1 cellular context compared by ENCODE assay signal in the genomic region with DNA sequence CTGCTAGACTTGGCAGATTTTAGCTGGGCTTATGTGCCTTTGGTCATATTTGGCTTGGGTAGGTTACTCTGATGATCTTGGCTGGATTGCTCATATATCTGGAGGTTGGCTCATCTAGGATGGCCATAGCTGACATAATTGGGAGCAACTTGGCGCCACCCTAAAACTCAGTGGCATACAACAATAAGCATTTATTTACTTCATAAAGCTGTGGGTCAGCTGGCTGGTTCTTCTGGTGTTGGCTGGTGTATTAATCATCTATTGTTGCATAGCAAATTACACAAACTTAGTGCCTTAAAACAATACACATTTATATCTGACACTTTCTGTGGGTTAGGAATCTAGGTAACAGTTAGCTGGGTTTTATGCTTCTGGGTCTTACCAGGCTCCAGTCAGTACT.
TF ChIP-seq lines count a peak whose summit lies in the region.

No MANE protein-coding gene starts in this region.

TF ChIP-seq in endothelial cell of umbilical vein, 7 proteins besides CTCF, POLR2A, EP300 and RAD21:
- no peak for TF ChIP-seq FOS (IDR thresholded peaks at IDR 0.05; ENCODE audit: borderline replicate concordance, insufficient read depth, low read length)
- TF ChIP-seq EZH2 (IDR thresholded peaks at IDR 0.05; ENCODE audit: borderline replicate concordance, low read depth, low read length, severe bottlenecking), result no peak
- no peak for TF ChIP-seq MYC (IDR thresholded peaks at IDR 0.05; ENCODE audit: low read depth, low read length)
- TF ChIP-seq GATA2 (IDR thresholded peaks at IDR 0.05; ENCODE audit: insufficient read depth, insufficient read length, low read depth, low read length), result no peak
- TF ChIP-seq POLR2AphosphoS5 (IDR thresholded peaks at IDR 0.05; ENCODE audit: insufficient read depth, low read depth, low read length), result no peak
- TF ChIP-seq JUN (IDR thresholded peaks at IDR 0.05; ENCODE audit: borderline replicate concordance, insufficient read depth, insufficient read length, low read depth), result no peak
- TF ChIP-seq, protein P1, sequence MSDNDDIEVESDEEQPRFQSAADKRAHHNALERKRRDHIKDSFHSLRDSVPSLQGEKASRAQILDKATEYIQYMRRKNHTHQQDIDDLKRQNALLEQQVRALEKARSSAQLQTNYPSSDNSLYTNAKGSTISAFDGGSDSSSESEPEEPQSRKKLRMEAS (IDR thresholded peaks at IDR 0.05; ENCODE audit: insufficient read depth, insufficient read length), result no peak
